21 cellular contexts compared by ENCODE assay signal in the genomic region with DNA sequence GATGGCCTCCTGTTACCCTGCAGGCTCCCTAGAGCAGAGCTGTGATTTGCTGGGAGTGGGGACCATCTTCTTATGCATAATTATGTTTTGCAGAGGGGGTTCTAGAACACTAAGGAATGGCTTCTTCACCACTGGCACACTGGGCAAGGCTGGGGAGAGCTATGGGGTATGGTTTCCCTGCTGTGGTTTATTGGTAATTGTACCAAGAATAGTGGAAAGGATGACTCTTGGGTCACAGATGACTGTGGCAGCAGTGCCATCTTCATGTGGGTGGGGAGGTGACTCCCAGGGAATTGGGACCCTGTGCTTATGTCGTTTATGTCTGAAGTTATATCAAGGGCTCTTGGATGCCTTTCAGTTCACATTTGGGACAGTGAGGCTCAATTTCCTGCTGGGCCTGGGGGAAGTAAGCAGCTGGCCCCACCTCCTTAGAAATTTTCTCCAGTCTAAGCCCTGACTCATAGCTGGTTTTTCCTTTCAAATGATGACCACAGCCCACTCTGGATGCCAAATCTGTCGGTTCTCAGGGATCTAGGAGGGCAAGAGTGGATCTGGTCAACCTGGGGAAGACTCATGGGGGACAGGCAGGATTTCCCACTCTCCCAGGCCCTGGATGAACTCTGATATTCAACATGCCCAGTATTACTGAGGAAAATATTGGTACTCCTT.
A peak's percentile ranks its signal among the peaks of the same experiment; 100 is the strongest.
DNase-seq lines count a peak whose midpoint lies in the region; ATAC-seq, FAIRE-seq and TF ChIP-seq lines count a peak whose summit lies in the region.
"Had no signal": no experiment of that assay in that cellular context is flagged by ENCODE, and none has a peak within 500 bp of the region (broad histone marks: within the 10 kb centered on the region; RNA-seq: fewer than 3 reads in every experiment).

No MANE protein-coding gene starts in this region.

- no peak overlapping the region; the same call in 1 of the 2 replicates for H2BK12ac ChIP-seq in H1 (ENCODE audit: low read depth, low read length)

- H3K27ac Mint-ChIP-seq in activated T-cell treated with anti-CD3 and anti-CD28 coated beads, Interleukin-2, amount 50 U/mL, for 72 hours, result no peak overlapping the region
- H3K27ac Mint-ChIP-seq in stimulated activated naive B cell treated with anti-CD40 and anti-IgM and Interleukin-4, amounts not matched to agents 10 μg/mL and 1 μg/mL and 100 μg/mL, for 72 hours, result no peak overlapping the region
- H3K27ac Mint-ChIP-seq: activated CD8-positive, alpha-beta memory T cell treated with anti-CD3 and anti-CD28 coated beads, Interleukin-2, amount 10 ng/mL, durations not matched to agents 7 days and 5 days; activated naive CD4-positive, alpha-beta T cell treated with anti-CD3 and anti-CD28 coated beads, Interleukin-2, amount 50 U/mL, for 24 hours; T-cell had no signal

- no peaks in the 10 kb centered on the region for H3K36me3 Mint-ChIP-seq in activated T-cell treated with anti-CD3 and anti-CD28 coated beads, Interleukin-2, amount 50 U/mL, for 72 hours (ENCODE audit: insufficient read depth in 2 of 2)
- no peaks in the 10 kb centered on the region for H3K36me3 Mint-ChIP-seq in stimulated activated naive B cell treated with anti-CD40 and anti-IgM and Interleukin-4, amounts not matched to agents 10 μg/mL and 1 μg/mL and 100 μg/mL, for 72 hours
- H3K36me3 Mint-ChIP-seq: activated CD8-positive, alpha-beta memory T cell treated with anti-CD3 and anti-CD28 coated beads, Interleukin-2, amount 10 ng/mL, durations not matched to agents 7 days and 5 days; activated naive CD4-positive, alpha-beta T cell treated with anti-CD3 and anti-CD28 coated beads, Interleukin-2, amount 50 U/mL, for 24 hours; T-cell had no signal

- no peak overlapping the region for H2BK120ac ChIP-seq in H1 (replicated peaks; ENCODE audit: low read depth, low read length)

- intact Hi-C loops in adrenal gland (cut with DNase I), result no loop called here

- TF ChIP-seq POLR2A in H1 (IDR thresholded peaks at IDR 0.05; ENCODE audit: control extremely low read depth in 1 of 2, low read depth in 2 of 2, low read length in 2 of 2) (no peak), adrenal gland (IDR thresholded peaks at IDR 0.05) (no peak)

- H4K5ac ChIP-seq in H1 (ENCODE audit: insufficient read length, low read depth, low read length), result no peak overlapping the region

- TF ChIP-seq RAD21 in H1 (IDR thresholded peaks at IDR 0.05 in 1 of 2, conservative IDR thresholded peaks at IDR 0.05 in 1 of 2; ENCODE audit: low read depth in 2 of 2, low read length in 2 of 2), result no peak

- no peak overlapping the region; the same call in 1 of the 2 replicates for H2BK20ac ChIP-seq in H1 (ENCODE audit: low read length)

- H3K56ac ChIP-seq in H1 (replicated peaks; ENCODE audit: insufficient read length, low read depth, low read length), result no peak overlapping the region

- no peak overlapping the region for H3K4me3 ChIP-seq in MG63
- no peak overlapping the region for H3K4me3 ChIP-seq in H1 (ENCODE audit: extremely low read depth in 1 of 4, insufficient read depth in 2 of 4, low read depth in 3 of 4, low read length in 4 of 4)
- no peak overlapping the region for H3K4me3 ChIP-seq in adrenal gland

- WGBS in H1 (ENCODE audit: extremely low coverage in 1 of 2, insufficient coverage in 1 of 2, insufficient read length in 1 of 2, insufficient replicate concordance in 2 of 2, low coverage in 1 of 2, low lambda C conversion rate in 2 of 2, missing lambda C conversion rate in 1 of 2), 2 experiments, result 39% methylated on average over 2 of the region's 2 CpGs; no CpG with 5 or more reads in 1 of the 2 experiments
- 20 to 31% (median 23%) methylated on average over 2 of the region's 2 CpGs for WGBS in adrenal gland, 4 donors

- H4K91ac ChIP-seq in H1 (replicated peaks; ENCODE audit: insufficient read length, low read length), result no peak overlapping the region

- H3K4me1 ChIP-seq in H1 (replicated peaks in 1 of 4; ENCODE audit: control insufficient read depth in 3 of 4, insufficient read depth in 4 of 4, low read length in 3 of 4), result peaks cover 3 to 17% (median 11%) of the 10 kb centered on the region in 4 experiments; a peak in 5 of 7 replicates
- no peaks in the 10 kb centered on the region for H3K4me1 ChIP-seq in adrenal gland (replicated peaks in 1 of 2)

- DNase-seq in activated T-cell treated with anti-CD3 and anti-CD28 coated beads, Interleukin-2, amount 50 U/mL, for 72 hours, result peak in 1 of 2 donors; percentile 12
- no peak for DNase-seq in activated T-cell treated with anti-CD3 and anti-CD28 coated beads, Interleukin-2, amount 50 U/mL, for 1 hour
- DNase-seq in MG63 (peak; percentile 58), H1 (ENCODE audit: low read depth in 1 of 2, low spot score in 2 of 2) (peak in 1 of 2 experiments; percentile 16), adrenal gland (no peak)
- DNase-seq in stimulated activated naive B cell treated with anti-CD40 and anti-IgM and Interleukin-4, amounts not matched to agents 10 μg/mL and 1 μg/mL and 100 μg/mL, for 72 hours, result no peak
- DNase-seq: activated CD8-positive, alpha-beta memory T cell treated with anti-CD3 and anti-CD28 coated beads, Interleukin-2, amount 10 ng/mL, durations not matched to agents 7 days and 5 days; caudate nucleus; effector CD4-positive, alpha-beta T cell; hypothalamus; NCI-H1417 treated with DMSO at 0.1 percent for 48 hours; NCI-H2171 treated with DMSO at 0.1 percent for 48 hours; RPMI8226; stimulated activated naive CD4-positive, alpha-beta T cell; T-cell had no signal

- POLR2A ChIA-PET in H1 (lab: Charles Lee; ENCODE audit: partially characterized antibody), result interaction anchor here (0.9 to 1.5 kb wide), 2 partner anchors 24 to 27 kb away, joined by 3 to 4 read pairs; no protein-coding TSS in a partner anchor

- H3K9me3 Mint-ChIP-seq in activated T-cell treated with anti-CD3 and anti-CD28 coated beads, Interleukin-2, amount 50 U/mL, for 72 hours, result no peaks in the 10 kb centered on the region
- no peaks in the 10 kb centered on the region for H3K9me3 Mint-ChIP-seq in stimulated activated naive B cell treated with anti-CD40 and anti-IgM and Interleukin-4, amounts not matched to agents 10 μg/mL and 1 μg/mL and 100 μg/mL, for 72 hours
- H3K9me3 Mint-ChIP-seq: activated naive CD4-positive, alpha-beta T cell treated with anti-CD3 and anti-CD28 coated beads, Interleukin-2, amount 50 U/mL, for 24 hours; T-cell had no signal

- H3K23ac ChIP-seq in H1 (ENCODE audit: insufficient read length), result no peak overlapping the region

- H2BK5ac ChIP-seq in H1 (ENCODE audit: low read depth, low read length), result no peak overlapping the region

- H3K18ac ChIP-seq in H1 (ENCODE audit: extremely low read depth, low read length), result no peak overlapping the region

- no peak overlapping the region for H3K4me2 ChIP-seq in H1 (ENCODE audit: insufficient read depth in 1 of 2, low read depth in 2 of 2, low read length in 2 of 2)

- no peak overlapping the region for H3K4ac ChIP-seq in H1 (replicated peaks; ENCODE audit: insufficient read length, low read depth, low read length)

- no peak overlapping the region for H3K14ac ChIP-seq in H1 (ENCODE audit: insufficient read length)

- no peak for TF ChIP-seq EP300 in H1 (IDR thresholded peaks at IDR 0.05; ENCODE audit: borderline replicate concordance in 1 of 2, low read depth in 2 of 2, low read length in 2 of 2)

- no peak overlapping the region for H4K8ac ChIP-seq in H1 (ENCODE audit: extremely low read depth, insufficient read depth, low read length)

- ATAC-seq in activated T-cell treated with anti-CD3 and anti-CD28 coated beads, Interleukin-2, amount 50 U/mL, for 72 hours (replicated peaks in 1 of 2), result peak; percentile 53 to 73
- ATAC-seq in stimulated activated naive B cell treated with anti-CD40 and anti-IgM and Interleukin-4, amounts not matched to agents 10 μg/mL and 1 μg/mL and 100 μg/mL, for 72 hours (replicated peaks), result peak; percentile 33 to 55
- ATAC-seq in HG02981 (IDR thresholded peaks at IDR 0.05; ENCODE audit: unreplicated experiment) (no peak), HG03108 (IDR thresholded peaks at IDR 0.05; ENCODE audit: unreplicated experiment) (no peak)
- ATAC-seq: activated CD8-positive, alpha-beta memory T cell treated with anti-CD3 and anti-CD28 coated beads, Interleukin-2, amount 10 ng/mL, durations not matched to agents 7 days and 5 days; T-cell had no signal

- H3K27me3 Mint-ChIP-seq in activated T-cell treated with anti-CD3 and anti-CD28 coated beads, Interleukin-2, amount 50 U/mL, for 72 hours (ENCODE audit: low read depth), result no peaks in the 10 kb centered on the region
- peaks cover 0 to 5% of the 10 kb centered on the region in 2 donors for H3K27me3 Mint-ChIP-seq in stimulated activated naive B cell treated with anti-CD40 and anti-IgM and Interleukin-4, amounts not matched to agents 10 μg/mL and 1 μg/mL and 100 μg/mL, for 72 hours
- H3K27me3 Mint-ChIP-seq: activated naive CD4-positive, alpha-beta T cell treated with anti-CD3 and anti-CD28 coated beads, Interleukin-2, amount 50 U/mL, for 24 hours had no signal

- H3K36me3 ChIP-seq in MG63 (no peaks in the 10 kb centered on the region), H1 (ENCODE audit: control insufficient read depth in 2 of 4, insufficient read depth in 4 of 4, low read length in 3 of 4) (no peaks in the 10 kb centered on the region), adrenal gland (replicated peaks in 1 of 2) (no peaks in the 10 kb centered on the region)

- no peaks in the 10 kb centered on the region for H3K23me2 ChIP-seq in H1 (ENCODE audit: low read depth, low read length)

- no peak overlapping the region for H2AFZ ChIP-seq in H1 (ENCODE audit: low read length)

- no peak overlapping the region for H3K4me3 Mint-ChIP-seq in activated T-cell treated with anti-CD3 and anti-CD28 coated beads, Interleukin-2, amount 50 U/mL, for 72 hours
- H3K4me3 Mint-ChIP-seq in stimulated activated naive B cell treated with anti-CD40 and anti-IgM and Interleukin-4, amounts not matched to agents 10 μg/mL and 1 μg/mL and 100 μg/mL, for 72 hours, result no peak overlapping the region
- H3K4me3 Mint-ChIP-seq: activated CD8-positive, alpha-beta memory T cell treated with anti-CD3 and anti-CD28 coated beads, Interleukin-2, amount 10 ng/mL, durations not matched to agents 7 days and 5 days; activated naive CD4-positive, alpha-beta T cell treated with anti-CD3 and anti-CD28 coated beads, Interleukin-2, amount 50 U/mL, for 24 hours; T-cell had no signal

- H3K9me3 ChIP-seq in MG63 (no peaks in the 10 kb centered on the region), H1 (ENCODE audit: insufficient read depth in 2 of 2, low read depth in 1 of 2, low read length in 1 of 2) (no peaks in the 10 kb centered on the region), adrenal gland (replicated peaks in 1 of 3) (no peaks in the 10 kb centered on the region)

- H3K27ac ChIP-seq in H1 (ENCODE audit: low read depth, low read length) (no peak overlapping the region), adrenal gland (no peak overlapping the region)
- H3K27ac ChIP-seq: VCaP had no signal

- 0 out of 2 replicates have a peak overlapping the region, but pooled peaks have one; percentile 76 for H2BK15ac ChIP-seq in H1 (ENCODE audit: low read length)

- no peaks in the 10 kb centered on the region for H3K79me1 ChIP-seq in H1 (ENCODE audit: low read depth, low read length)

- no peak overlapping the region for H3K9ac ChIP-seq in H1 (replicated peaks in 1 of 4; ENCODE audit: extremely low read depth in 1 of 4, low read depth in 3 of 4, low read length in 3 of 4)

- no peaks in the 10 kb centered on the region for H3K79me2 ChIP-seq in H1 (ENCODE audit: control insufficient read depth in 1 of 2, insufficient read depth in 2 of 2, low read length in 2 of 2)

- CTCF ChIA-PET in H1 (lab: Charles Lee; ENCODE audit: partially characterized antibody), result interaction anchor here (0.6 to 0.7 kb wide), 3 partner anchors 14 to 1222 kb away, joined by 3 read pairs; no protein-coding TSS in a partner anchor

- no peak for FAIRE-seq in H1 (lab: Jason Lieb, UNC)
- FAIRE-seq: G401.6, GM12892 had no signal

- peaks cover 10% of the 10 kb centered on the region for H3K4me1 Mint-ChIP-seq in activated T-cell treated with anti-CD3 and anti-CD28 coated beads, Interleukin-2, amount 50 U/mL, for 72 hours (ENCODE audit: low read depth)
- H3K4me1 Mint-ChIP-seq in stimulated activated naive B cell treated with anti-CD40 and anti-IgM and Interleukin-4, amounts not matched to agents 10 μg/mL and 1 μg/mL and 100 μg/mL, for 72 hours, result no peaks in the 10 kb centered on the region

- no peaks in the 10 kb centered on the region for H4K20me1 ChIP-seq in H1 (replicated peaks in 1 of 2; ENCODE audit: control insufficient read depth in 1 of 2, insufficient read depth in 2 of 2, low read length in 2 of 2)

- TF ChIP-seq CTCF in H1 (IDR thresholded peaks at IDR 0.05; ENCODE audit: control extremely low read depth in 1 of 3, insufficient read depth in 1 of 3, low read depth in 1 of 3, low read length in 3 of 3), result no peak
- TF ChIP-seq CTCF in adrenal gland (IDR thresholded peaks at IDR 0.05), result no peak

- H3K27me3 ChIP-seq in MG63, result no peaks in the 10 kb centered on the region
- H3K27me3 ChIP-seq in H1 (replicated peaks in 1 of 4; ENCODE audit: control insufficient read depth in 3 of 4, extremely low read depth in 1 of 4, insufficient read depth in 3 of 4, low read length in 3 of 4), result no peaks in the 10 kb centered on the region
- H3K27me3 ChIP-seq in adrenal gland, result no peaks in the 10 kb centered on the region

- H2AK5ac ChIP-seq in H1 (ENCODE audit: low read depth, low read length), result no peak overlapping the region

Comparison
In these comparisons a context has a peak if more than half of its experiments do, and no peak if none do; other contexts are left out.
1. ATAC-seq: peak in activated T-cell treated with anti-CD3 and anti-CD28 coated beads, Interleukin-2, amount 50 U/mL, for 72 hours (2 of 2) and stimulated activated naive B cell treated with anti-CD40 and anti-IgM and Interleukin-4, amounts not matched to agents 10 μg/mL and 1 μg/mL and 100 μg/mL, for 72 hours (2 of 2); none in HG02981 (single experiment) and HG03108 (single experiment).